25 cellular contexts compared by ENCODE assay signal in genomic region chr5:5587474-5587873, GRCh38.
"Had no signal": no experiment of that assay in that cellular context is flagged by ENCODE, and none has a peak within 500 bp of the region (broad histone marks: within the 10 kb centered on the region; RNA-seq: fewer than 3 reads in every experiment).

No MANE protein-coding gene starts in this region.

- H3K27me3 Mint-ChIP-seq: progenitor cell of endocrine pancreas had no signal

- DNase-seq: naive B cell; naive thymus-derived CD8-positive, alpha-beta T cell; nephron progenitor cell; occipital lobe; ovary; posterior cingulate gyrus; psoas muscle; right cardiac atrium; right lobe of liver; sigmoid colon; small intestine; stimulated activated CD4-positive, alpha-beta T cell treated with anti-CD3 and anti-CD28 coated beads, Interleukin-15, amount 100 ng/mL, for 24 hours; stimulated activated CD4-positive, alpha-beta T cell treated with anti-CD3 and anti-CD28 coated beads, Interleukin-2, amount 100 ng/mL, for 24 hours; stimulated activated CD4-positive, alpha-beta T cell treated with anti-CD3 and anti-CD28 coated beads, Interleukin-2, amount 100 ng/mL, for 48 hours; stimulated activated CD4-positive, alpha-beta T cell treated with anti-CD3 and anti-CD28 coated beads, Interleukin-4, amount 100 ng/mL, for 24 hours; stimulated activated naive B cell treated with anti-CD40 and anti-IgM and Interleukin-4, amounts not matched to agents 10 μg/mL and 1 μg/mL and 100 μg/mL, for 72 hours; stimulated activated naive CD4-positive, alpha-beta T cell treated with Interleukin-2 at 50 U/mL for 16 hours; stomach; thyroid gland; trophoblast cell; upper lobe of left lung had no signal

- H3K36me3 Mint-ChIP-seq: naive B cell; naive thymus-derived CD8-positive, alpha-beta T cell; natural killer cell treated with Interleukin-12 subunit alpha and Interleukin-12 subunit beta and Interleukin-15 and Interleukin-18, amount 100 ng/mL, for 72 hours; stimulated activated effector memory CD8-positive, alpha-beta T cell treated with anti-CD3 and anti-CD28 coated beads, Interleukin-12 subunit alpha, Interleukin-12 subunit beta, amount 100 ng/mL, for 72 hours had no signal

- H3K9me3 Mint-ChIP-seq: natural killer cell treated with Interleukin-12 subunit alpha and Interleukin-12 subunit beta and Interleukin-15 and Interleukin-18, amount 100 ng/mL, for 72 hours; neural crest cell; stimulated activated effector memory CD8-positive, alpha-beta T cell treated with anti-CD3 and anti-CD28 coated beads, Interleukin-12 subunit alpha, Interleukin-12 subunit beta, amount 100 ng/mL, for 72 hours had no signal

- H3K4me3 Mint-ChIP-seq: naive B cell; naive thymus-derived CD8-positive, alpha-beta T cell; natural killer cell treated with Interleukin-12 subunit alpha and Interleukin-12 subunit beta and Interleukin-15 and Interleukin-18, amount 100 ng/mL, for 72 hours; nephron progenitor cell; neural crest cell; stimulated activated effector memory CD8-positive, alpha-beta T cell treated with anti-CD3 and anti-CD28 coated beads, Interleukin-12 subunit alpha, Interleukin-12 subunit beta, amount 100 ng/mL, for 72 hours; stimulated activated naive B cell treated with anti-CD40 and anti-IgM and Interleukin-4, amounts not matched to agents 10 μg/mL and 1 μg/mL and 100 μg/mL, for 72 hours had no signal

- ATAC-seq: naive thymus-derived CD8-positive, alpha-beta T cell; natural killer cell treated with Interleukin-12 subunit alpha and Interleukin-12 subunit beta and Interleukin-15 and Interleukin-18, amount 100 ng/mL, for 72 hours; psoas muscle; right cardiac atrium; stimulated activated effector memory CD8-positive, alpha-beta T cell treated with anti-CD3 and anti-CD28 coated beads, Interleukin-12 subunit alpha, Interleukin-12 subunit beta, amount 100 ng/mL, for 72 hours; stimulated activated naive B cell treated with anti-CD40 and anti-IgM and Interleukin-4, amounts not matched to agents 10 μg/mL and 1 μg/mL and 100 μg/mL, for 72 hours had no signal

- H3K4me1 Mint-ChIP-seq: naive B cell; naive thymus-derived CD8-positive, alpha-beta T cell; neural crest cell; stimulated activated effector memory CD8-positive, alpha-beta T cell treated with anti-CD3 and anti-CD28 coated beads, Interleukin-12 subunit alpha, Interleukin-12 subunit beta, amount 100 ng/mL, for 72 hours; stimulated activated naive B cell treated with anti-CD40 and anti-IgM and Interleukin-4, amounts not matched to agents 10 μg/mL and 1 μg/mL and 100 μg/mL, for 72 hours had no signal

- H3K27ac Mint-ChIP-seq: naive B cell; natural killer cell treated with Interleukin-12 subunit alpha and Interleukin-12 subunit beta and Interleukin-15 and Interleukin-18, amount 100 ng/mL, for 72 hours; nephron progenitor cell; progenitor cell of endocrine pancreas; stimulated activated effector memory CD8-positive, alpha-beta T cell treated with anti-CD3 and anti-CD28 coated beads, Interleukin-12 subunit alpha, Interleukin-12 subunit beta, amount 100 ng/mL, for 72 hours; stimulated activated naive B cell treated with anti-CD40 and anti-IgM and Interleukin-4, amounts not matched to agents 10 μg/mL and 1 μg/mL and 100 μg/mL, for 72 hours had no signal
